In genomic region chr12:4518106-4518728, GRCh38 we compare ENCODE assay signal across 17 cellular contexts. TPM values are rescaled to one million over a fixed set of nuclear protein-coding genes. Genes with fewer than 3 reads are reported as not detected.
DNase-seq lines count a peak whose midpoint lies in the region; ATAC-seq and TF ChIP-seq lines count a peak whose summit lies in the region.
"Had no signal": no experiment of that assay in that cellular context is flagged by ENCODE, and none has a peak within 500 bp of the region (broad histone marks: within the 10 kb centered on the region; RNA-seq: fewer than 3 reads in every experiment).

No MANE protein-coding gene starts in this region.

- no peak overlapping the region for H3K27ac ChIP-seq in A673 (ENCODE audit: low read depth, low read length, poor library complexity, severe bottlenecking)
- H3K27ac ChIP-seq: colonic mucosa, psoas muscle, uterus had no signal

- intact Hi-C loops in A673 (cut with micrococcal nuclease; ENCODE audit: unreplicated experiment), result no loop called here

- peak overlapping the region; percentile 56 for H3K4me3 Mint-ChIP-seq in HFFc6
- no peak overlapping the region for H3K4me3 Mint-ChIP-seq in natural killer cell treated with Interleukin-12 subunit alpha and Interleukin-12 subunit beta and Interleukin-15 and Interleukin-18, amount 100 ng/mL, for 72 hours
- H3K4me3 Mint-ChIP-seq: activated CD4-positive, alpha-beta memory T cell treated with anti-CD3 and anti-CD28 coated beads for 36 hours; B cell; GM23338; T-helper 17 cell had no signal

- no peaks in the 10 kb centered on the region for H3K9me3 ChIP-seq in A673 (ENCODE audit: low read depth, low read length, poor library complexity, severe bottlenecking)
- H3K9me3 ChIP-seq: colonic mucosa, psoas muscle, uterus had no signal

- POLR2A ChIA-PET in A673 (lab: Charles Lee; ENCODE audit: low non-redundant PET), result no interaction called here

- DNase-seq in A673 (ENCODE audit: low spot score), result peak; percentile 17
- DNase-seq in HFFc6, result peak; percentile 67
- peak; percentile 4 for DNase-seq in T1000 (lab: John Stamatoyannopoulos, UW)
- peak; percentile 62 for DNase-seq in fibroblast of pulmonary artery (ENCODE audit: low read depth)
- no peak for DNase-seq in DMS79 (lab: John Stamatoyannopoulos, UW)
- DNase-seq in natural killer cell treated with Interleukin-12 subunit alpha and Interleukin-12 subunit beta and Interleukin-15 and Interleukin-18, amount 100 ng/mL, for 72 hours (ENCODE audit: low spot score), result no peak
- DNase-seq in HT-29 (ENCODE audit: low spot score), result no peak
- DNase-seq: activated CD4-positive, alpha-beta memory T cell treated with anti-CD3 and anti-CD28 coated beads for 36 hours; activated effector memory CD4-positive, alpha-beta T cell treated with anti-CD3 and anti-CD28 coated beads, Interleukin-2, amount 50 U/mL, for 16 hours; colonic mucosa; islet precursor cell; psoas muscle; T-helper 17 cell; uterus had no signal

- H3K4me3 ChIP-seq in A673 (ENCODE audit: low read depth, low read length, poor library complexity, severe bottlenecking) (no peak overlapping the region), fibroblast of pulmonary artery (replicated peaks; ENCODE audit: low read depth, low read length) (no peak overlapping the region)
- H3K4me3 ChIP-seq: colonic mucosa, GM23338, psoas muscle, uterus had no signal

- CTCF ChIA-PET in A673 (lab: Charles Lee), result no interaction called here

- TF ChIP-seq CTCF in A673 (conservative IDR thresholded peaks at IDR 0.05; ENCODE audit: low read depth, low read length), result no peak
- no peak for TF ChIP-seq CTCF in HFFc6 (IDR thresholded peaks at IDR 0.05)
- TF ChIP-seq CTCF in fibroblast of pulmonary artery (IDR thresholded peaks at IDR 0.05; ENCODE audit: low read length, missing control alignments), result no peak

- peaks cover 24% of the 10 kb centered on the region for H3K4me1 Mint-ChIP-seq in HFFc6 (ENCODE audit: low read depth)
- no peaks in the 10 kb centered on the region for H3K4me1 Mint-ChIP-seq in natural killer cell treated with Interleukin-12 subunit alpha and Interleukin-12 subunit beta and Interleukin-15 and Interleukin-18, amount 100 ng/mL, for 72 hours (ENCODE audit: low read depth in 2 of 2)
- H3K4me1 Mint-ChIP-seq: B cell, T-helper 17 cell had no signal

- no peak for ATAC-seq in GM21526 (IDR thresholded peaks at IDR 0.05; ENCODE audit: low FRiP score, unreplicated experiment)
- no peak for ATAC-seq in natural killer cell treated with Interleukin-12 subunit alpha and Interleukin-12 subunit beta and Interleukin-15 and Interleukin-18, amount 100 ng/mL, for 72 hours
- ATAC-seq: GM23338, T-helper 17 cell had no signal

- no peaks in the 10 kb centered on the region for H3K9me3 Mint-ChIP-seq in HFFc6
- no peaks in the 10 kb centered on the region for H3K9me3 Mint-ChIP-seq in natural killer cell treated with Interleukin-12 subunit alpha and Interleukin-12 subunit beta and Interleukin-15 and Interleukin-18, amount 100 ng/mL, for 72 hours
- H3K9me3 Mint-ChIP-seq: activated CD4-positive, alpha-beta memory T cell treated with anti-CD3 and anti-CD28 coated beads for 36 hours had no signal

- H3K27me3 ChIP-seq in A673 (replicated peaks; ENCODE audit: insufficient read depth, low read depth, low read length, poor library complexity), result no peaks in the 10 kb centered on the region
- H3K27me3 ChIP-seq: colonic mucosa, uterus had no signal

- H3K4me1 ChIP-seq in A673 (ENCODE audit: insufficient read depth, low read length, poor library complexity, severe bottlenecking), result peaks cover 5% of the 10 kb centered on the region
- H3K4me1 ChIP-seq: colonic mucosa, uterus had no signal

- H3K27ac Mint-ChIP-seq in HFFc6, result peak overlapping the region; percentile 58
- H3K27ac Mint-ChIP-seq in natural killer cell treated with Interleukin-12 subunit alpha and Interleukin-12 subunit beta and Interleukin-15 and Interleukin-18, amount 100 ng/mL, for 72 hours, result no peak overlapping the region
- H3K27ac Mint-ChIP-seq: activated CD4-positive, alpha-beta memory T cell treated with anti-CD3 and anti-CD28 coated beads for 36 hours; B cell; GM23338; T-helper 17 cell had no signal

- H3K36me3 Mint-ChIP-seq in HFFc6 (ENCODE audit: low read depth), result peaks cover 26% of the 10 kb centered on the region
- peaks cover 12% of the 10 kb centered on the region for H3K36me3 Mint-ChIP-seq in natural killer cell treated with Interleukin-12 subunit alpha and Interleukin-12 subunit beta and Interleukin-15 and Interleukin-18, amount 100 ng/mL, for 72 hours

- no TSS peak for BruUV-seq in A673 (replicated peaks; lab: Mats Ljungman, UMichigan)

- no peaks in the 10 kb centered on the region; the same call in 1 of the 2 replicates for H3K27me3 Mint-ChIP-seq in HFFc6 (ENCODE audit: insufficient read depth)
- H3K27me3 Mint-ChIP-seq in natural killer cell treated with Interleukin-12 subunit alpha and Interleukin-12 subunit beta and Interleukin-15 and Interleukin-18, amount 100 ng/mL, for 72 hours, result no peaks in the 10 kb centered on the region
- H3K27me3 Mint-ChIP-seq: activated CD4-positive, alpha-beta memory T cell treated with anti-CD3 and anti-CD28 coated beads for 36 hours; B cell; T-helper 17 cell had no signal

- H3K36me3 ChIP-seq in A673 (ENCODE audit: insufficient read depth, low read length, poor library complexity, severe bottlenecking), result no peaks in the 10 kb centered on the region
- H3K36me3 ChIP-seq: uterus had no signal

RNA-seq across cellular contexts. Expression of gene RAD51AP1, which starts 20.5 kb away (rescaled TPM):
- 58.9 and 62.5 TPM in 2 replicates for total RNA-seq in A673 (2021)
- 10 to 100 TPM in 5 of 6 experiments, 1 to 10 TPM in 1; 9.3 to 20.2 (median 18.0) TPM for total RNA-seq in HFFc6 (2021; fragmentation: NEBNext Ultra II Directional; extraction: Animal tissue kit (Norgen Biotek cat#: 25700))
- 10 to 100 TPM; 21.4 to 34.4 TPM for total RNA-seq in natural killer cell treated with Interleukin-12 subunit alpha and Interleukin-12 subunit beta and Interleukin-15 and Interleukin-18, amount 100 ng/mL, for 72 hours
- 14.7 and 16.2 TPM in 2 replicates for total RNA-seq in HT-29 (2014; rRNA removed; shearing (Covaris generic))

RNA-seq across cellular contexts. Expression of gene DYRK4, which starts 43.8 kb away (rescaled TPM):
- total RNA-seq in A673 (2021), result 23.7 and 30.8 TPM in 2 replicates
- total RNA-seq in HFFc6 (2021; fragmentation: NEBNext Ultra II Directional; extraction: Animal tissue kit (Norgen Biotek cat#: 25700)), result 10 to 100 TPM; 35.4 to 47.0 (median 41.1) TPM
- 10 to 100 TPM; 24.0 to 30.2 TPM for total RNA-seq in natural killer cell treated with Interleukin-12 subunit alpha and Interleukin-12 subunit beta and Interleukin-15 and Interleukin-18, amount 100 ng/mL, for 72 hours
- total RNA-seq in HT-29 (2014; rRNA removed; shearing (Covaris generic)), result 6.5 and 8.6 TPM in 2 replicates

Comparison
In these comparisons a context has a peak if more than half of its experiments do, and no peak if none do; other contexts are left out.
1. DNase-seq: peak in A673 (single experiment), HFFc6 (single experiment), T1000 (single experiment) and fibroblast of pulmonary artery (single experiment); none in DMS79 (single experiment), natural killer cell treated with Interleukin-12 subunit alpha and Interleukin-12 subunit beta and Interleukin-15 and Interleukin-18, amount 100 ng/mL, for 72 hours (single experiment) and HT-29 (single experiment).